ENCODE assay signal across 13 cellular contexts in genomic region chr2:9573840-9574239, GRCh38. TPM values are rescaled to one million over a fixed set of nuclear protein-coding genes. Genes with fewer than 3 reads are reported as not detected.
DNase-seq lines count a peak whose midpoint lies in the region; ATAC-seq, FAIRE-seq and TF ChIP-seq lines count a peak whose summit lies in the region.
"Had no signal": no experiment of that assay in that cellular context is flagged by ENCODE, and none has a peak within 500 bp of the region (broad histone marks: within the 10 kb centered on the region; RNA-seq: fewer than 3 reads in every experiment).

No MANE protein-coding gene starts in this region.

- 88% methylated on average over 4 of the region's 4 CpGs for WGBS in A549 (ENCODE audit: missing lambda C conversion rate)

- no peak for DNase-seq in A549 (ENCODE audit: low read depth in 1 of 2, low spot score in 1 of 2)
- no peak for DNase-seq in WTC11 (ENCODE audit: low spot score)
- DNase-seq in kidney = no peak
- no peak for DNase-seq in Kasumi-1 (lab: John Stamatoyannopoulos, UW)
- DNase-seq: activated CD4-positive, alpha-beta T cell treated with anti-CD3 and anti-CD28 coated beads, Interleukin-2, amount 50 U/mL, for 48 hours; CD4-positive, alpha-beta T cell; foreskin melanocyte had no signal

- no peaks in the 10 kb centered on the region for H3K4me1 Mint-ChIP-seq in WTC11

- H3K4me3 Mint-ChIP-seq in WTC11 = no peak overlapping the region
- H3K4me3 Mint-ChIP-seq: activated naive CD8-positive, alpha-beta T cell; CD4-positive, alpha-beta T cell had no signal

- TF ChIP-seq RAD21 in A549 (conservative IDR thresholded peaks at IDR 0.05 in 1 of 2, IDR thresholded peaks at IDR 0.05 in 1 of 2) = no peak

- H3K27ac Mint-ChIP-seq in WTC11 = no peak overlapping the region
- H3K27ac Mint-ChIP-seq: activated naive CD8-positive, alpha-beta T cell; CD4-positive, alpha-beta T cell had no signal

- CTCF ChIA-PET in A549 (lab: Yijun Ruan, JAX) = interaction anchor here (1.3 to 1.4 kb wide), 3 partner anchors 9 to 196 kb away, joined by 3 to 7 read pairs (median 4); partner anchors contain the start of gene ADAM17
- CTCF ChIA-PET in WTC11 (lab: Charles Lee) = interaction anchor here (0.6 to 1.3 kb wide), 2 partner anchors 18 to 99 kb away, joined by 4 to 9 read pairs; partner anchors contain the start of gene ADAM17

- ATAC-seq in A549 = peak; percentile 54 to 55; a peak in 5 of 6 replicates
- peak; percentile 76 for ATAC-seq in WTC11
- no peak for ATAC-seq in GM19324 (IDR thresholded peaks at IDR 0.05; ENCODE audit: low FRiP score, unreplicated experiment)
- no peak for ATAC-seq in HG03342 (IDR thresholded peaks at IDR 0.05; ENCODE audit: unreplicated experiment)
- ATAC-seq in HG03039 (IDR thresholded peaks at IDR 0.05; ENCODE audit: unreplicated experiment) = no peak

- H3K27me3 Mint-ChIP-seq in WTC11 (ENCODE audit: low read depth) = no peaks in the 10 kb centered on the region
- H3K27me3 Mint-ChIP-seq: activated naive CD8-positive, alpha-beta T cell; CD4-positive, alpha-beta T cell had no signal

- TF ChIP-seq CTCF in A549 (IDR thresholded peaks at IDR 0.05) (no peak), GM12872 (IDR thresholded peaks at IDR 0.05; ENCODE audit: insufficient read depth, low read depth, low read length) (peak; percentile 35; the same call in 2 of the 3 replicates), WTC11 (IDR thresholded peaks at IDR 0.05) (no peak), kidney (IDR thresholded peaks at IDR 0.05; ENCODE audit: borderline replicate concordance, extremely low read depth, insufficient read depth) (no peak)

- no peak overlapping the region for H3K9ac ChIP-seq in kidney (ENCODE audit: low read length in 2 of 2)

- no peaks in the 10 kb centered on the region for H3K36me3 Mint-ChIP-seq in WTC11
- H3K36me3 Mint-ChIP-seq: activated naive CD8-positive, alpha-beta T cell had no signal

- POLR2A ChIA-PET in A549 (lab: Yijun Ruan, JAX) (interaction anchor here (1.6 kb wide), 1 partner anchor 57 kb away, joined by 3 read pairs; the partner anchor contains the start of gene YWHAQ), WTC11 (lab: Charles Lee) (no interaction called here)

- H3K9me3 Mint-ChIP-seq in WTC11 = no peaks in the 10 kb centered on the region
- H3K9me3 Mint-ChIP-seq: CD4-positive, alpha-beta T cell had no signal

- no peak for TF ChIP-seq EP300 in A549 (IDR thresholded peaks at IDR 0.05)

- FAIRE-seq in A549 (lab: Jason Lieb, UNC) (no peak), kidney (lab: Jason Lieb, UNC) (no peak)

- no peak overlapping the region for H3K27ac ChIP-seq in A549
- peak overlapping the region; percentile 32 to 51 for H3K27ac ChIP-seq in kidney (ENCODE audit: low read depth in 2 of 2, low read length in 2 of 2)
- H3K27ac ChIP-seq: neutrophil had no signal

- no peak for TF ChIP-seq POLR2A in A549 (IDR thresholded peaks at IDR 0.05; ENCODE audit: low read length)

- peaks cover 6% of the 10 kb centered on the region; the same call in 2 of the 3 replicates for H3K4me1 ChIP-seq in A549
- no peaks in the 10 kb centered on the region for H3K4me1 ChIP-seq in kidney (ENCODE audit: control insufficient read depth in 1 of 2, insufficient read depth in 1 of 2, low read depth in 1 of 2, low read length in 2 of 2)

- intact Hi-C loops in kidney (cut with DNase I) = no loop called here

- H3K4me3 ChIP-seq in A549 (no peak overlapping the region), kidney (ENCODE audit: low read length in 2 of 2) (no peak overlapping the region)

- H3K36me3 ChIP-seq in kidney (ENCODE audit: control insufficient read depth in 1 of 2, insufficient read depth in 2 of 2, low read length in 2 of 2) = no peaks in the 10 kb centered on the region
- H3K36me3 ChIP-seq: neutrophil had no signal

- no peaks in the 10 kb centered on the region for H3K9me3 ChIP-seq in A549
- H3K9me3 ChIP-seq in kidney (ENCODE audit: control insufficient read depth in 1 of 2, low read length in 2 of 2) = no peaks in the 10 kb centered on the region
- H3K9me3 ChIP-seq: neutrophil had no signal

- H3K4me2 ChIP-seq in A549 = no peak overlapping the region

TF ChIP-seq in A549, 52 proteins besides CTCF, POLR2A, EP300 and RAD21:
- no peak for TF ChIP-seq ZFP36 (IDR thresholded peaks at IDR 0.05; ENCODE audit: borderline replicate concordance, partially characterized antibody)

TF ChIP-seq in WTC11, 78 proteins besides CTCF, POLR2A, EP300 and RAD21:
- TF ChIP-seq NR1H2 (CRISPR knock-in tag; IDR thresholded peaks at IDR 0.05) = no peak
- 0 out of 2 replicates have a peak, but pooled peaks have one; percentile 28 for TF ChIP-seq ZNF121 (CRISPR knock-in tag; IDR thresholded peaks at IDR 0.05)
TF ChIP-seq in WTC11: peak in this region for 1.

RNA-seq across cellular contexts. Expression of gene ADAM17, which starts 18.2 kb away (rescaled TPM):
- polyA plus RNA-seq in A549 (2011; rRNA removed) (33.0 and 33.1 TPM in 2 replicates), A549 (2017; fragmentation: RNase III; extraction: RNeasy Plus Mini Kit Qiagen cat#74134 plus additional on column Dnase treatment) (36.0 to 39.1 TPM (median 38.1 TPM) in 3 replicates), kidney (ENCODE audit: insufficient read depth, low read depth, low replicate concordance) (6.5 TPM)
- 11.7 and 11.8 TPM in 2 replicates for polyA plus RNA-seq in A549 (2012; cell fraction: cytosol; rRNA removed)
- 17.7 and 21.0 TPM in 2 replicates for polyA plus RNA-seq in A549 (2012; cell fraction: nucleus; rRNA removed)
- 29.7 and 30.1 TPM in 2 replicates for polyA minus RNA-seq in A549 (2011; rRNA and poly(A)+ RNA removed)
- total RNA-seq in WTC11 (2021) (23.5 to 25.9 TPM (median 25.5 TPM) in 3 replicates), kidney (29.9 TPM)

RNA-seq across cellular contexts. Expression of gene YWHAQ, which starts 57.0 kb away (rescaled TPM):
- polyA plus RNA-seq in A549 (2011; rRNA removed) (672 and 833 TPM in 2 replicates), A549 (2017; fragmentation: RNase III; extraction: RNeasy Plus Mini Kit Qiagen cat#74134 plus additional on column Dnase treatment) (661 to 703 TPM (median 686 TPM) in 3 replicates), kidney (ENCODE audit: insufficient read depth, low read depth, low replicate concordance) (168 TPM)
- polyA plus RNA-seq in A549 (2012; cell fraction: cytosol; rRNA removed) = 326 and 355 TPM in 2 replicates
- 176 and 207 TPM in 2 replicates for polyA plus RNA-seq in A549 (2012; cell fraction: nucleus; rRNA removed)
- 310 and 393 TPM in 2 replicates for polyA minus RNA-seq in A549 (2011; rRNA and poly(A)+ RNA removed)
- total RNA-seq in WTC11 (2021) (394 to 395 TPM (median 395 TPM) in 3 replicates), kidney (262 TPM)

Comparison
In these comparisons a context has a peak if more than half of its experiments do, and no peak if none do; other contexts are left out.
1. ATAC-seq: peak in A549 (2 of 2) and WTC11 (single experiment); none in GM19324 (single experiment), HG03342 (single experiment) and HG03039 (single experiment).
2. H3K27ac ChIP-seq: peak in kidney (2 of 2); none in A549 (0 of 2).